ENCODE assay signal across 1 cellular context in the genomic region with DNA sequence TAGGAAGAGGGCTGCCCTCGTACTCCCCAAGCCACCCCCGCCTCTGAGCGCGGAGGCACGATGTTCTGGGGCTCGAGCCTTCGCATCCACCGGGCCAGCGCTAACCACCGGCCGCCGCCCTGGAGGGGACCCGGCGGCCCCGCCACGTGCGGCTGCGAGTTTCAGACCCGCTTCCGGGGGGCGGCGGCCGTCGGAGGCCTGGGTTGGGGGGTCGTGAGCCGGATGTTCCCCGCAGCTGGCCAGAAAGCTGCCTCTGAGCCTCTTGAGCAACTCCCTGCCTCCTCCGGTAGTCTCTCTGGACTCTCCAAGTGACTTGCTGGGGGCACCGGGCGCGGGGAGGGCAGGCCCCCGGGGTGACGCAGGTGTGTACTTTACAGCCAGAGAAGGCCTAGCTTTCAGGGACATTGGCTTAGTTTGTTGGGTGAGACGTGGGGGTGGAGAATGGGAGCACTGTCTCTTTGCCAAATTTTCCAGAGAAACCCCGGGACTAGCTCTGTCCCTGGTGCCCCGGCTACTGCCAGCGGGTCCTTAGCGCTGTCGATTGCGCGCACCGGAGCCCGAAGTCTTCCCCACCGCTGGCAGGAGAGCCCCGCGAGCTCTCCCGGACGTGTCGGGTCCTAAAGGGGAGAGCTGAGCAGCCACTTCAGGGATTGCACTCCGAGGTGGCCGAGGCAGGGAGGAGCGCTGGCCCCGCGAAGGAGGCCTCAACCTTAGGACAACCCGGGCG.
TF ChIP-seq lines count a peak whose summit lies in the region.

No MANE protein-coding gene starts in this region.

TF ChIP-seq in WTC11, 78 proteins besides CTCF, POLR2A, EP300 and RAD21 (continued from another document):
- TF ChIP-seq, protein P1, sequence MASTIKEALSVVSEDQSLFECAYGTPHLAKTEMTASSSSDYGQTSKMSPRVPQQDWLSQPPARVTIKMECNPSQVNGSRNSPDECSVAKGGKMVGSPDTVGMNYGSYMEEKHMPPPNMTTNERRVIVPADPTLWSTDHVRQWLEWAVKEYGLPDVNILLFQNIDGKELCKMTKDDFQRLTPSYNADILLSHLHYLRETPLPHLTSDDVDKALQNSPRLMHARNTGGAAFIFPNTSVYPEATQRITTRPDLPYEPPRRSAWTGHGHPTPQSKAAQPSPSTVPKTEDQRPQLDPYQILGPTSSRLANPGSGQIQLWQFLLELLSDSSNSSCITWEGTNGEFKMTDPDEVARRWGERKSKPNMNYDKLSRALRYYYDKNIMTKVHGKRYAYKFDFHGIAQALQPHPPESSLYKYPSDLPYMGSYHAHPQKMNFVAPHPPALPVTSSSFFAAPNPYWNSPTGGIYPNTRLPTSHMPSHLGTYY (CRISPR knock-in tag; IDR thresholded peaks at IDR 0.05), result no peak
- TF ChIP-seq RELA (CRISPR knock-in tag; IDR thresholded peaks at IDR 0.05; ENCODE audit: borderline replicate concordance) (no peak), ZNF396 (CRISPR knock-in tag; IDR thresholded peaks at IDR 0.05; ENCODE audit: borderline replicate concordance) (no peak), OVOL2 (CRISPR knock-in tag; IDR thresholded peaks at IDR 0.05; ENCODE audit: borderline replicate concordance) (no peak)
- TF ChIP-seq, protein P2, sequence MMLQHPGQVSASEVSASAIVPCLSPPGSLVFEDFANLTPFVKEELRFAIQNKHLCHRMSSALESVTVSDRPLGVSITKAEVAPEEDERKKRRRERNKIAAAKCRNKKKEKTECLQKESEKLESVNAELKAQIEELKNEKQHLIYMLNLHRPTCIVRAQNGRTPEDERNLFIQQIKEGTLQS (CRISPR knock-in tag; conservative IDR thresholded peaks at IDR 0.05), result no peak
- TF ChIP-seq, protein P3, sequence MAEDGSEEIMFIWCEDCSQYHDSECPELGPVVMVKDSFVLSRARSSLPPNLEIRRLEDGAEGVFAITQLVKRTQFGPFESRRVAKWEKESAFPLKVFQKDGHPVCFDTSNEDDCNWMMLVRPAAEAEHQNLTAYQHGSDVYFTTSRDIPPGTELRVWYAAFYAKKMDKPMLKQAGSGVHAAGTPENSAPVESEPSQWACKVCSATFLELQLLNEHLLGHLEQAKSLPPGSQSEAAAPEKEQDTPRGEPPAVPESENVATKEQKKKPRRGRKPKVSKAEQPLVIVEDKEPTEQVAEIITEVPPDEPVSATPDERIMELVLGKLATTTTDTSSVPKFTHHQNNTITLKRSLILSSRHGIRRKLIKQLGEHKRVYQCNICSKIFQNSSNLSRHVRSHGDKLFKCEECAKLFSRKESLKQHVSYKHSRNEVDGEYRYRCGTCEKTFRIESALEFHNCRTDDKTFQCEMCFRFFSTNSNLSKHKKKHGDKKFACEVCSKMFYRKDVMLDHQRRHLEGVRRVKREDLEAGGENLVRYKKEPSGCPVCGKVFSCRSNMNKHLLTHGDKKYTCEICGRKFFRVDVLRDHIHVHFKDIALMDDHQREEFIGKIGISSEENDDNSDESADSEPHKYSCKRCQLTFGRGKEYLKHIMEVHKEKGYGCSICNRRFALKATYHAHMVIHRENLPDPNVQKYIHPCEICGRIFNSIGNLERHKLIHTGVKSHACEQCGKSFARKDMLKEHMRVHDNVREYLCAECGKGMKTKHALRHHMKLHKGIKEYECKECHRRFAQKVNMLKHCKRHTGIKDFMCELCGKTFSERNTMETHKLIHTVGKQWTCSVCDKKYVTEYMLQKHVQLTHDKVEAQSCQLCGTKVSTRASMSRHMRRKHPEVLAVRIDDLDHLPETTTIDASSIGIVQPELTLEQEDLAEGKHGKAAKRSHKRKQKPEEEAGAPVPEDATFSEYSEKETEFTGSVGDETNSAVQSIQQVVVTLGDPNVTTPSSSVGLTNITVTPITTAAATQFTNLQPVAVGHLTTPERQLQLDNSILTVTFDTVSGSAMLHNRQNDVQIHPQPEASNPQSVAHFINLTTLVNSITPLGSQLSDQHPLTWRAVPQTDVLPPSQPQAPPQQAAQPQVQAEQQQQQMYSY (CRISPR knock-in tag; IDR thresholded peaks at IDR 0.05), result no peak
